ENCODE assay signal across 1 cellular context in the genomic region with DNA sequence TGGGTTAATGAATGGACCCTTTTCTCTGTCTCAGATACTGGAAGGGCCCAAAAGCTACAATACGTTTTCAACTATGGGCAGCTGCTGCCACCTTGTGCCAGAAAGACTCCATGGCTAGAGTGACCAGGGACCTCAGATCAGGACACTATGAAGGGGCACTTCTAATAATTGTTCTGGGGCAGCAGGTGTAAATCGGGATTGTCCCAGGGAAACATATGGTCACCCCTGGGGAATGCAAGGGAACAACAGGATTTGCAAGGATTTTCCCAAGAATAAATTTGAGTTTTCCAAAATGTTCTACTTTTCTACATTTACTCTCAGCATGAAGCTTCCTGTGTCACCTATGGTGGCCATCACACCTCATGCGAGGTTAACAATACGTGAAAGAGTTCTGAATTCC.
TF ChIP-seq lines count a peak whose summit lies in the region.

No MANE protein-coding gene starts in this region.

TF ChIP-seq in K562, 482 proteins besides CTCF, POLR2A, EP300 and RAD21 (continued from another document):
- TF ChIP-seq, protein P1, sequence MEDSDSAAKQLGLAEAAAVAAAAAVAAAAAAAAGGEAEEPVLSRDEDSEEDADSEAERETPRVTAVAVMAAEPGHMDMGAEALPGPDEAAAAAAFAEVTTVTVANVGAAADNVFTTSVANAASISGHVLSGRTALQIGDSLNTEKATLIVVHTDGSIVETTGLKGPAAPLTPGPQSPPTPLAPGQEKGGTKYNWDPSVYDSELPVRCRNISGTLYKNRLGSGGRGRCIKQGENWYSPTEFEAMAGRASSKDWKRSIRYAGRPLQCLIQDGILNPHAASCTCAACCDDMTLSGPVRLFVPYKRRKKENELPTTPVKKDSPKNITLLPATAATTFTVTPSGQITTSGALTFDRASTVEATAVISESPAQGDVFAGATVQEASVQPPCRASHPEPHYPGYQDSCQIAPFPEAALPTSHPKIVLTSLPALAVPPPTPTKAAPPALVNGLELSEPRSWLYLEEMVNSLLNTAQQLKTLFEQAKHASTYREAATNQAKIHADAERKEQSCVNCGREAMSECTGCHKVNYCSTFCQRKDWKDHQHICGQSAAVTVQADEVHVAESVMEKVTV (CRISPR knock-in tag; IDR thresholded peaks at IDR 0.05) = peak; percentile 86
- no peak for TF ChIP-seq NFIX (CRISPR knock-in tag; IDR thresholded peaks at IDR 0.05; ENCODE audit: low read depth)
- TF ChIP-seq XRCC5 (IDR thresholded peaks at IDR 0.05; ENCODE audit: low read depth, low read length) = 0 out of 2 replicates have a peak, but pooled peaks have one; percentile 60
- TF ChIP-seq, protein P2, sequence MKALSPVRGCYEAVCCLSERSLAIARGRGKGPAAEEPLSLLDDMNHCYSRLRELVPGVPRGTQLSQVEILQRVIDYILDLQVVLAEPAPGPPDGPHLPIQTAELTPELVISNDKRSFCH (CRISPR knock-in tag; IDR thresholded peaks at IDR 0.05) = no peak
- TF ChIP-seq, protein P2 (tag; IDR thresholded peaks at IDR 0.05) = no peak
- TF ChIP-seq, protein P3, sequence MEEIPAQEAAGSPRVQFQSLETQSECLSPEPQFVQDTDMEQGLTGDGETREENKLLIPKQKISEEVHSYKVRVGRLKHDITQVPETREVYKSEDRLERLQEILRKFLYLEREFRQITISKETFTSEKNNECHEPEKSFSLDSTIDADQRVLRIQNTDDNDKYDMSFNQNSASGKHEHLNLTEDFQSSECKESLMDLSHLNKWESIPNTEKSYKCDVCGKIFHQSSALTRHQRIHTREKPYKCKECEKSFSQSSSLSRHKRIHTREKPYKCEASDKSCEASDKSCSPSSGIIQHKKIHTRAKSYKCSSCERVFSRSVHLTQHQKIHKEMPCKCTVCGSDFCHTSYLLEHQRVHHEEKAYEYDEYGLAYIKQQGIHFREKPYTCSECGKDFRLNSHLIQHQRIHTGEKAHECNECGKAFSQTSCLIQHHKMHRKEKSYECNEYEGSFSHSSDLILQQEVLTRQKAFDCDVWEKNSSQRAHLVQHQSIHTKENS (CRISPR knock-in tag; IDR thresholded peaks at IDR 0.05) = no peak
- TF ChIP-seq SMC3 (conservative IDR thresholded peaks at IDR 0.05; ENCODE audit: insufficient read depth, low read depth, low read length) = peak; percentile 81
- 0 out of 2 replicates have a peak, but pooled peaks have one; percentile 25 for TF ChIP-seq RB1 (IDR thresholded peaks at IDR 0.05; ENCODE audit: low read depth)
- 0 out of 2 replicates have a peak, but pooled peaks have one; percentile 29 for TF ChIP-seq ZNF24 (IDR thresholded peaks at IDR 0.05)
- peak; percentile 58 to 78 for TF ChIP-seq KDM1A (IDR thresholded peaks at IDR 0.05)
- no peak for TF ChIP-seq DPF2 (IDR thresholded peaks at IDR 0.05)
- TF ChIP-seq PHF21A (IDR thresholded peaks at IDR 0.05; ENCODE audit: borderline replicate concordance, low read depth) = peak; percentile 96
- TF ChIP-seq TARDBP (IDR thresholded peaks at IDR 0.05) = peak; percentile 76; the same call in 1 of the 2 replicates
- 0 out of 2 replicates have a peak, but pooled peaks have one; percentile 26 for TF ChIP-seq KLF16 (IDR thresholded peaks at IDR 0.05)
- 0 out of 2 replicates have a peak, but pooled peaks have one; percentile 11 for TF ChIP-seq TCF3 (CRISPR knock-in tag; IDR thresholded peaks at IDR 0.05)
